ENCODE assay signal across 8 cellular contexts in the genomic region with DNA sequence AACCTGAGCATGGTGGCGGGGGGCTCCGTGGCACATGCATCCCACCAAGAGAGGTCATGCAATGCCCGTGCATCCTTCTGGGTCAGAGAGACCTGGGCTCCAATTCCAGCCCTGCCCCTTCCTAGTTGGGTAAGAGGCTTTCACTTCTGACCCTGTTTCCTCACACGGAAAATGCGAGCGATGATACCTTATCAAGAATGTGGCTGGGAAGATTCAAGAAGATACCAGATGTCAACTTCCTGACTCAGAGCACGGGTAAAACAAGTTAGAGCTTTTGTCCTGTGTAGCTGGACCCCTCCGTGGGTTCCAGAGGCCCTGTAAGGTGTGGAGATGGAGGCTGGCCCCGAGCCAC. TPM values are rescaled to one million over a fixed set of nuclear protein-coding genes. Genes with fewer than 3 reads are reported as not detected.
DNase-seq lines count a peak whose midpoint lies in the region; TF ChIP-seq lines count a peak whose summit lies in the region.

No MANE protein-coding gene starts in this region.

- no peak for TF ChIP-seq CTCF in breast epithelium (IDR thresholded peaks at IDR 0.05)
- TF ChIP-seq CTCF in mammary epithelial cell (conservative IDR thresholded peaks at IDR 0.05 in 1 of 2, IDR thresholded peaks at IDR 0.05 in 1 of 2; ENCODE audit: extremely low read depth in 1 of 2, insufficient read depth in 1 of 2, low read depth in 1 of 2, low read length in 2 of 2): no peak
- no peak for TF ChIP-seq CTCF in brain microvascular endothelial cell (IDR thresholded peaks at IDR 0.05; ENCODE audit: low read depth, low read length, missing control alignments)
- TF ChIP-seq CTCF in transverse colon (IDR thresholded peaks at IDR 0.05): no peak

- H3K79me1 ChIP-seq in mesenchymal stem cell (replicated peaks; ENCODE audit: low read length, poor library complexity, severe bottlenecking): no peaks in the 10 kb centered on the region

- dilution Hi-C loops in mammary epithelial cell (cut with HindIII; ENCODE audit: low sequenced_read_pairs): no loop called here

- H3K27me3 ChIP-seq in breast epithelium (peaks cover 0 to 3% of the 10 kb centered on the region in 2 donors), mammary epithelial cell (ENCODE audit: insufficient read depth, low read length) (peaks cover 1% of the 10 kb centered on the region), brain microvascular endothelial cell (replicated peaks) (peaks cover 6% of the 10 kb centered on the region), mesenchymal stem cell (ENCODE audit: control insufficient read depth in 1 of 2, insufficient read depth in 1 of 2, low read length in 2 of 2) (peaks cover 16 to 45% of the 10 kb centered on the region in 2 experiments), transverse colon (peaks cover 14% of the 10 kb centered on the region)

- CTCF ChIA-PET in mammary epithelial cell (lab: Charles Lee; ENCODE audit: low non-redundant PET): no interaction called here

- H3K23ac ChIP-seq in mesenchymal stem cell (ENCODE audit: low read length in 2 of 2): no peak overlapping the region

- H3K27ac ChIP-seq in breast epithelium: peak overlapping the region; percentile 61 to 77
- no peak overlapping the region for H3K27ac ChIP-seq in mammary epithelial cell (ENCODE audit: insufficient read depth, low read depth, low read length)
- H3K27ac ChIP-seq in brain microvascular endothelial cell: no peak overlapping the region
- H3K27ac ChIP-seq in mesenchymal stem cell (ENCODE audit: low read length, poor library complexity, severe bottlenecking): no peak overlapping the region
- peak overlapping the region in 3 of 4 donors; percentile 9 to 61 (median 55) for H3K27ac ChIP-seq in transverse colon

- no peaks in the 10 kb centered on the region for H3K9me3 ChIP-seq in breast epithelium
- H3K9me3 ChIP-seq in mammary epithelial cell (replicated peaks; ENCODE audit: insufficient read depth, low read length): no peaks in the 10 kb centered on the region
- no peaks in the 10 kb centered on the region for H3K9me3 ChIP-seq in mesenchymal stem cell (ENCODE audit: control insufficient read depth, low read length)
- no peaks in the 10 kb centered on the region for H3K9me3 ChIP-seq in transverse colon

- no peaks in the 10 kb centered on the region for H3K79me2 ChIP-seq in mammary epithelial cell (ENCODE audit: insufficient read depth, low read length)

- no peak overlapping the region for H3K14ac ChIP-seq in mesenchymal stem cell (ENCODE audit: low read length in 2 of 2)

- H3K9ac ChIP-seq in mammary epithelial cell (ENCODE audit: insufficient read depth, low read length) (no peak overlapping the region), mesenchymal stem cell (ENCODE audit: low read length) (peak overlapping the region; percentile 39)

- no peak overlapping the region for H2BK15ac ChIP-seq in mesenchymal stem cell (ENCODE audit: low read depth, poor library complexity, severe bottlenecking)

- DNase-seq in breast epithelium (ENCODE audit: low spot score in 2 of 2) (no peak), mammary epithelial cell (no peak), brain microvascular endothelial cell (peak; percentile 24), mesenchymal stem cell (peak; percentile 57), transverse colon (no peak), D341Med (ENCODE audit: low spot score) (no peak), activated gamma-delta T cell treated with Interleukin-2 at 50 U/mL for 16 hours (no peak), NCI-H2196 (lab: John Stamatoyannopoulos, UW; ENCODE audit: unreplicated experiment) (no peak)

- WGBS in mammary epithelial cell (ENCODE audit: low coverage, missing lambda C conversion rate): 76% methylated on average over 9 of the region's 9 CpGs
- WGBS in mesenchymal stem cell: 30% methylated on average over 9 of the region's 9 CpGs
- 50 to 100% methylated on average over 1 to 9 of the region's 9 CpGs for WGBS in transverse colon (ENCODE audit: low coverage in 1 of 2), 2 donors

- H3K18ac ChIP-seq in mesenchymal stem cell (ENCODE audit: low read depth in 1 of 2, low read length in 2 of 2): peak overlapping the region; percentile 79 to 82

- no peaks in the 10 kb centered on the region for H3K4me1 ChIP-seq in breast epithelium
- no peaks in the 10 kb centered on the region for H3K4me1 ChIP-seq in mammary epithelial cell (ENCODE audit: insufficient read depth, low read length)
- H3K4me1 ChIP-seq in mesenchymal stem cell (ENCODE audit: control insufficient read depth, insufficient read depth, low read depth, low read length): peaks cover 27% of the 10 kb centered on the region
- H3K4me1 ChIP-seq in transverse colon: peaks cover 4 to 26% (median 6%) of the 10 kb centered on the region in 4 donors

- peak overlapping the region in 1 of 2 experiments; percentile 59 for H2BK12ac ChIP-seq in mesenchymal stem cell (ENCODE audit: low read length in 2 of 2)

- BruUV-seq in mammary epithelial cell (replicated peaks; lab: Mats Ljungman, UMichigan): no TSS peak

- H4K20me1 ChIP-seq in mammary epithelial cell (ENCODE audit: insufficient read depth, low read length): no peaks in the 10 kb centered on the region

- H3K4me3 ChIP-seq in breast epithelium (peak overlapping the region; percentile 21 to 57 (median 26)), mammary epithelial cell (replicated peaks in 1 of 3; ENCODE audit: insufficient read depth in 1 of 3, low read depth in 2 of 3, low read length in 3 of 3) (no peak overlapping the region), brain microvascular endothelial cell (ENCODE audit: low read depth, low read length) (no peak overlapping the region), mesenchymal stem cell (ENCODE audit: insufficient read depth in 1 of 2, low read depth in 1 of 2, low read length in 2 of 2) (peak overlapping the region; percentile 9 to 23), transverse colon (peak overlapping the region in 1 of 4 donors; percentile 20)

- no peak overlapping the region for H2BK5ac ChIP-seq in mesenchymal stem cell (ENCODE audit: low read depth, low read length, poor library complexity, severe bottlenecking)

- no peak overlapping the region for H3K4ac ChIP-seq in mesenchymal stem cell (ENCODE audit: low read depth in 1 of 2, low read length in 2 of 2)

- TF ChIP-seq POLR2A in breast epithelium (IDR thresholded peaks at IDR 0.05): no peak
- TF ChIP-seq POLR2A in transverse colon (IDR thresholded peaks at IDR 0.05): no peak

- no peaks in the 10 kb centered on the region for H3K36me3 ChIP-seq in breast epithelium
- H3K36me3 ChIP-seq in mammary epithelial cell (ENCODE audit: insufficient read depth, low read length): no peaks in the 10 kb centered on the region
- no peaks in the 10 kb centered on the region for H3K36me3 ChIP-seq in brain microvascular endothelial cell (replicated peaks)
- H3K36me3 ChIP-seq in mesenchymal stem cell (ENCODE audit: control insufficient read depth in 1 of 2, insufficient read depth in 2 of 2, low read depth in 1 of 2, low read length in 2 of 2): no peaks in the 10 kb centered on the region
- no peaks in the 10 kb centered on the region for H3K36me3 ChIP-seq in transverse colon

- intact Hi-C loops in breast epithelium (cut with DNase I; ENCODE audit: low total_unique reads): loop anchor here (2.0 kb wide), 1 partner anchor 46 kb away; no protein-coding TSS in a partner anchor
- intact Hi-C loops in mammary epithelial cell (cut with micrococcal nuclease): no loop called here
- intact Hi-C loops in transverse colon (cut with DNase I; ENCODE audit: low total_unique reads): no loop called here

- H2AK5ac ChIP-seq in mesenchymal stem cell (ENCODE audit: low read length, severe bottlenecking): no peak overlapping the region

- H4K8ac ChIP-seq in mesenchymal stem cell (ENCODE audit: low read length): peak overlapping the region; percentile 97

- in situ Hi-C loops in mammary epithelial cell (cut with MboI; ENCODE audit: low sequenced_read_pairs in 2 of 2) (no loop called here), brain microvascular endothelial cell (cut with HindIII; ENCODE audit: low pct_ligation_motif_present, low sequenced_read_pairs) (no loop called here), transverse colon (cut with MboI; ENCODE audit: low pct_ligation_motif_present in 1 of 4, low pct_unique_long_range_greater_than_20kb in 1 of 4, low sequenced_read_pairs in 3 of 4) (no loop called here)

- H3K4me2 ChIP-seq in mammary epithelial cell (ENCODE audit: insufficient read depth, low read depth, low read length) (no peak overlapping the region), mesenchymal stem cell (ENCODE audit: low read length, poor library complexity, severe bottlenecking) (peak overlapping the region; percentile 70)

- H2BK120ac ChIP-seq in mesenchymal stem cell (ENCODE audit: low read depth, low read length): no peak overlapping the region

- peak overlapping the region; percentile 84 for H4K91ac ChIP-seq in mesenchymal stem cell (ENCODE audit: low read length)

- TF ChIP-seq EP300 in transverse colon (IDR thresholded peaks at IDR 0.05; ENCODE audit: low read depth): no peak

- no peak overlapping the region for H2AFZ ChIP-seq in mammary epithelial cell (ENCODE audit: low read depth, low read length)
- peak overlapping the region; percentile 87 for H2AFZ ChIP-seq in mesenchymal stem cell (ENCODE audit: low read depth, low read length)

RNA-seq across cellular contexts. Expression of gene DGKZ, which starts 8.7 kb away (rescaled TPM):
- 10 to 100 TPM; 42.3 to 46.5 (median 46.2) TPM for total RNA-seq in breast epithelium
- total RNA-seq in mammary epithelial cell: 10 to 100 TPM; 80.7 to 83.6 TPM
- 71.3 TPM for polyA plus RNA-seq in mammary epithelial cell
- 90.3 TPM for polyA minus RNA-seq in mammary epithelial cell
- polyA plus RNA-seq in mesenchymal stem cell (2013, experiment 1 of 2): 40.1 TPM
- polyA plus RNA-seq in mesenchymal stem cell (2013, experiment 2 of 2): 38.8 TPM
- 100 to 1,000 TPM in 1 of 4 donors, 10 to 100 TPM in 3; 56.4 to 105 (median 67.7) TPM for total RNA-seq in transverse colon

RNA-seq across cellular contexts. Expression of gene MDK, which starts 42.9 kb away (rescaled TPM):
- total RNA-seq in breast epithelium: 100 to 1,000 TPM in 1 of 3 donors, 10 to 100 TPM in 2; 20.5 to 115 (median 54.7) TPM
- 1 to 10 TPM; 2.3 to 2.4 TPM for total RNA-seq in mammary epithelial cell
- polyA plus RNA-seq in mammary epithelial cell: 2.1 TPM
- not detected for polyA minus RNA-seq in mammary epithelial cell
- polyA plus RNA-seq in mesenchymal stem cell (2013, experiment 1 of 2): 777 TPM
- polyA plus RNA-seq in mesenchymal stem cell (2013, experiment 2 of 2): 775 TPM
- total RNA-seq in transverse colon: 100 to 1,000 TPM in 3 of 4 donors, 10 to 100 TPM in 1; 34.4 to 309 (median 180) TPM

RNA-seq across cellular contexts. Expression of gene CHRM4, which starts 53.0 kb away (rescaled TPM):
- total RNA-seq in breast epithelium (1 to 10 TPM in 1 of 3 donors, under 1 TPM in 1, not detected in 1; 0.66 to 1.1 TPM), mammary epithelial cell (under 1 TPM in 1 of 2 donors, not detected in 1; 0.17 TPM), transverse colon (1 to 10 TPM in 1 of 4 donors, under 1 TPM in 1, not detected in 2; 0.82 to 3.3 TPM)
- 0.03 TPM for polyA plus RNA-seq in mammary epithelial cell
- not detected for polyA minus RNA-seq in mammary epithelial cell
- polyA plus RNA-seq in mesenchymal stem cell (2013, experiment 1 of 2): 0.08 TPM
- polyA plus RNA-seq in mesenchymal stem cell (2013, experiment 2 of 2): 0.07 TPM

Comparison
In these comparisons a context has a peak if more than half of its experiments do, and no peak if none do; other contexts are left out.
1. H3K27ac ChIP-seq: peak in breast epithelium (2 of 2) and transverse colon (3 of 4); none in mammary epithelial cell (single experiment), brain microvascular endothelial cell (single experiment) and mesenchymal stem cell (single experiment).
2. H3K4me3 ChIP-seq: peak in breast epithelium (3 of 3) and mesenchymal stem cell (2 of 2); none in mammary epithelial cell (0 of 3) and brain microvascular endothelial cell (single experiment).
3. RNA of gene MDK, which starts 42.9 kb away (total RNA-seq): 34.4 to 309 TPM in transverse colon and 20.5 to 115 TPM in breast epithelium; 2.3 to 2.4 TPM in mammary epithelial cell; every median in the first group is over 4 times any median in the second.
4. DNase-seq: peak in brain microvascular endothelial cell (single experiment) and mesenchymal stem cell (single experiment); none in breast epithelium (0 of 2), mammary epithelial cell (single experiment), transverse colon (single experiment), D341Med (single experiment), activated gamma-delta T cell treated with Interleukin-2 at 50 U/mL for 16 hours (single experiment) and NCI-H2196 (single experiment).